In genomic region chr2:7963787-7964186, GRCh38 we compare ENCODE assay signal across 15 cellular contexts.
DNase-seq lines count a peak whose midpoint lies in the region; ATAC-seq and TF ChIP-seq lines count a peak whose summit lies in the region.
"Had no signal": no experiment of that assay in that cellular context is flagged by ENCODE, and none has a peak within 500 bp of the region (broad histone marks: within the 10 kb centered on the region; RNA-seq: fewer than 3 reads in every experiment).

No MANE protein-coding gene starts in this region.

- DNase-seq in DMS53 (lab: John Stamatoyannopoulos, UW): peak; percentile 37
- no peak for DNase-seq in DMS53 treated with DMSO at 0.1 percent for 48 hours (lab: John Stamatoyannopoulos, UW; ENCODE audit: unreplicated experiment)
- DNase-seq in epithelial cell of esophagus (ENCODE audit: low read depth): peak; percentile 43
- peak; percentile 16 for DNase-seq in left kidney (ENCODE audit: low read depth, low spot score)
- no peak for DNase-seq in NCI-H510A treated with DMSO at 0.1 percent for 48 hours (lab: John Stamatoyannopoulos, UW)
- no peak for DNase-seq in NOMO-1 (lab: John Stamatoyannopoulos, UW; ENCODE audit: unreplicated experiment in 2 of 2)
- DNase-seq: AML-193; Caco-2; CD4-positive, alpha-beta T cell; HCEC 1CT had no signal

- H3K4me3 ChIP-seq in epithelial cell of esophagus (ENCODE audit: low read length): no peak overlapping the region
- H3K4me3 ChIP-seq: A549, GM23338 had no signal

- TF ChIP-seq CTCF in epithelial cell of esophagus (IDR thresholded peaks at IDR 0.05; ENCODE audit: insufficient read depth, low read depth, low read length, missing control alignments): no peak

- ATAC-seq in HG03039 (IDR thresholded peaks at IDR 0.05; ENCODE audit: unreplicated experiment): no peak
- ATAC-seq in HG03196 (IDR thresholded peaks at IDR 0.05; ENCODE audit: unreplicated experiment): no peak
- ATAC-seq: A549, GM23338, HepG2 had no signal

Comparison
In these comparisons a context has a peak if more than half of its experiments do, and no peak if none do; other contexts are left out.
1. DNase-seq: peak in DMS53 (single experiment), epithelial cell of esophagus (single experiment) and left kidney (single experiment); none in DMS53 treated with DMSO at 0.1 percent for 48 hours (single experiment), NCI-H510A treated with DMSO at 0.1 percent for 48 hours (single experiment) and NOMO-1 (0 of 2).